Comparison of ENCODE assay signal across 8 cellular contexts in the genomic region with DNA sequence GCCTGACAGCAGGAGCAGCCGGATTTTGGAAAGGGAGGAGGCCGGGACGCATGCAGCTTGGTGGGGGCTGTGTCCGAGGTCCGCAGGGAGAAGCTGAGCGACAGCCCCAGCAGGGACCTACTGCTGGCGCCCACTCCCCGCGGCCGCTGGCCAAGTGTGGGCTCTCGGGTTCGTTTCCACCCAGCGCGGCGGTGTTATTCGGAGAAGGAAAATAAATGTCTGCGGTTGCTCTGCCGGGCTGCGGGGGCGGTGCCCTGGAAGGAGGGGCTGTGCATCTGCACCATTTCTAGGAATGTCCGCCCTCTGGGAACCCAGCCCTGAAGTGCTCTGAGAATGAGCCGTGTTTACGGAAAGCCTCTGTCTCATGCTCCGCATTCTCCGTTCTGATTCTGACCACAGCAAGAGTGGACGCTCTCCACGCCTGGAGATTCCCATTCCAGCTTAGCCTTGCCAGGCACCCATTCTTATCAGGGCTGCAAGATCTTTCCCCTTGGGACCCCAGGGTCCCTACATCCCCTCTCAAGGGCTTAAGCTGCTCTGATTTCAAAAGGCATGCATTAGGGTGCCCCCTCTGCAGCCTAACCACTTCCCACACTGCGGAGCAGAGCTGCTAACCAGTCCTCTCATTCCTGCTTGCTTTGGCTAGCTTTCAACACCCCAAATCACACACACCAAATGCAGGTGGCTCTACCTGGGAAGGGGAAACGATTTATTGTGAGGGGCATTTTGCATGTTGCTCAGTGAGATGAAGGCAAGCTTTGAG.
A peak's percentile ranks its signal among the peaks of the same experiment; 100 is the strongest.
DNase-seq lines count a peak whose midpoint lies in the region; ATAC-seq, FAIRE-seq and TF ChIP-seq lines count a peak whose summit lies in the region.

No MANE protein-coding gene starts in this region.

- no peaks in the 10 kb centered on the region for H3K27me3 ChIP-seq in H1 (replicated peaks in 1 of 4; ENCODE audit: control insufficient read depth in 3 of 4, extremely low read depth in 1 of 4, insufficient read depth in 3 of 4, low read length in 3 of 4)

- no peak overlapping the region for H4K8ac ChIP-seq in H1 (ENCODE audit: extremely low read depth, insufficient read depth, low read length)

- H3K4ac ChIP-seq in H1 (replicated peaks; ENCODE audit: insufficient read length, low read depth, low read length), result no peak overlapping the region

- WGBS in H1 (ENCODE audit: extremely low coverage in 1 of 2, insufficient coverage in 1 of 2, insufficient read length in 1 of 2, insufficient replicate concordance in 2 of 2, low coverage in 1 of 2, low lambda C conversion rate in 2 of 2, missing lambda C conversion rate in 1 of 2), 2 experiments, result 5% methylated on average over 27 of the region's 29 CpGs; no CpG with 5 or more reads in 1 of the 2 experiments
- 2 to 3% methylated on average over 13 to 29 of the region's 29 CpGs for WGBS in lower leg skin, 2 donors

- no peak overlapping the region for H2AK5ac ChIP-seq in H1 (ENCODE audit: low read depth, low read length)

- in situ Hi-C loops in KBM-7 (cut with MboI; ENCODE audit: low pct_unique_long_range_greater_than_20kb, low sequenced_read_pairs), result no loop called here

- H3K9me3 ChIP-seq in H1 (ENCODE audit: insufficient read depth in 2 of 2, low read depth in 1 of 2, low read length in 1 of 2), result no peaks in the 10 kb centered on the region

- no peaks in the 10 kb centered on the region for H3K36me3 ChIP-seq in H1 (ENCODE audit: control insufficient read depth in 2 of 4, insufficient read depth in 4 of 4, low read length in 3 of 4)

- H3K79me2 ChIP-seq in H1 (ENCODE audit: control insufficient read depth in 1 of 2, insufficient read depth in 2 of 2, low read length in 2 of 2), result no peaks in the 10 kb centered on the region

- TF ChIP-seq RAD21 in H1 (IDR thresholded peaks at IDR 0.05 in 1 of 2, conservative IDR thresholded peaks at IDR 0.05 in 1 of 2; ENCODE audit: low read depth in 2 of 2, low read length in 2 of 2), result peak; percentile 5 to 8; a peak in 1 of 4 replicates

- CTCF ChIA-PET in H1 (lab: Charles Lee; ENCODE audit: partially characterized antibody), result interaction anchor here (0.8 to 1.7 kb wide), 4 partner anchors 15 to 514 kb away, joined by 3 to 5 read pairs (median 3); no protein-coding TSS in a partner anchor

- TF ChIP-seq EP300 in H1 (IDR thresholded peaks at IDR 0.05; ENCODE audit: borderline replicate concordance in 1 of 2, low read depth in 2 of 2, low read length in 2 of 2), result no peak

- no peak overlapping the region for H3K27ac ChIP-seq in H1 (ENCODE audit: low read depth, low read length)

- H3K9ac ChIP-seq in H1 (replicated peaks in 1 of 4; ENCODE audit: extremely low read depth in 1 of 4, low read depth in 3 of 4, low read length in 3 of 4), result peak overlapping the region in 3 of 4 experiments; percentile 14 to 47 (median 38); a peak in 3 of 7 replicates

- H3K4me3 ChIP-seq in H1 (ENCODE audit: extremely low read depth in 1 of 4, insufficient read depth in 2 of 4, low read depth in 3 of 4, low read length in 4 of 4) (peak overlapping the region; percentile 40 to 68 (median 58)), lower leg skin (ENCODE audit: low read depth, poor library complexity, severe bottlenecking) (no peak overlapping the region)

- H4K5ac ChIP-seq in H1 (ENCODE audit: insufficient read length, low read depth, low read length), result no peak overlapping the region

- H3K23ac ChIP-seq in H1 (ENCODE audit: insufficient read length), result no peak overlapping the region

- H3K4me1 ChIP-seq in H1 (replicated peaks in 1 of 4; ENCODE audit: control insufficient read depth in 3 of 4, insufficient read depth in 4 of 4, low read length in 3 of 4), result peaks cover 2 to 5% (median 4%) of the 10 kb centered on the region in 4 experiments; a peak in 5 of 7 replicates

- TF ChIP-seq CTCF in H1 (IDR thresholded peaks at IDR 0.05; ENCODE audit: control extremely low read depth in 1 of 3, insufficient read depth in 1 of 3, low read depth in 1 of 3, low read length in 3 of 3) (no peak), lower leg skin (IDR thresholded peaks at IDR 0.05) (no peak)

- intact Hi-C loops in lower leg skin (cut with DNase I; ENCODE audit: low total_unique reads), result no loop called here

- no peak for TF ChIP-seq POLR2A in H1 (IDR thresholded peaks at IDR 0.05; ENCODE audit: control extremely low read depth in 1 of 2, low read depth in 2 of 2, low read length in 2 of 2)
- no peak for TF ChIP-seq POLR2A in lower leg skin (IDR thresholded peaks at IDR 0.05)

- H4K91ac ChIP-seq in H1 (replicated peaks; ENCODE audit: insufficient read length, low read length), result no peak overlapping the region

- peak overlapping the region; percentile 69 to 88 for H3K4me2 ChIP-seq in H1 (ENCODE audit: insufficient read depth in 1 of 2, low read depth in 2 of 2, low read length in 2 of 2)

- peak overlapping the region; percentile 66; the same call in 1 of the 2 replicates for H2BK20ac ChIP-seq in H1 (ENCODE audit: low read length)

- no peak for ATAC-seq in HG03139 (IDR thresholded peaks at IDR 0.05; ENCODE audit: unreplicated experiment)

- no peaks in the 10 kb centered on the region for H3K79me1 ChIP-seq in H1 (ENCODE audit: low read depth, low read length)

- POLR2A ChIA-PET in H1 (lab: Charles Lee; ENCODE audit: partially characterized antibody), result no interaction called here

- H3K56ac ChIP-seq in H1 (replicated peaks; ENCODE audit: insufficient read length, low read depth, low read length), result no peak overlapping the region

- no peak overlapping the region for H2BK120ac ChIP-seq in H1 (replicated peaks; ENCODE audit: low read depth, low read length)

- DNase-seq in AG08396 (ENCODE audit: low spot score), result peak; percentile 87
- peak; percentile 16 for DNase-seq in KBM-7
- peak; percentile 19 to 70 for DNase-seq in H1 (ENCODE audit: low read depth in 1 of 2, low spot score in 2 of 2)
- peak; percentile 66 to 91 for DNase-seq in lower leg skin (ENCODE audit: low spot score in 2 of 2)
- DNase-seq in superior temporal gyrus (ENCODE audit: extremely low spot score), result peak; percentile 51
- DNase-seq in T-helper 9 cell, result no peak
- no peak for DNase-seq in NCI-H1048 (lab: John Stamatoyannopoulos, UW)

- peak; percentile 28 for FAIRE-seq in H1 (lab: Jason Lieb, UNC)

- H3K23me2 ChIP-seq in H1 (ENCODE audit: low read depth, low read length), result peaks cover 5% of the 10 kb centered on the region; the same call in 1 of the 2 replicates

- H4K20me1 ChIP-seq in H1 (replicated peaks in 1 of 2; ENCODE audit: control insufficient read depth in 1 of 2, insufficient read depth in 2 of 2, low read length in 2 of 2), result no peaks in the 10 kb centered on the region

- no peak overlapping the region for H3K14ac ChIP-seq in H1 (ENCODE audit: insufficient read length)

- H2BK5ac ChIP-seq in H1 (ENCODE audit: low read depth, low read length), result peak overlapping the region; percentile 60; the same call in 1 of the 2 replicates

- peak overlapping the region; percentile 75; the same call in 1 of the 2 replicates for H2BK12ac ChIP-seq in H1 (ENCODE audit: low read depth, low read length)

- H3K18ac ChIP-seq in H1 (ENCODE audit: extremely low read depth, low read length), result peak overlapping the region; percentile 82; the same call in 1 of the 2 replicates

- H2BK15ac ChIP-seq in H1 (ENCODE audit: low read length), result 0 out of 2 replicates have a peak overlapping the region, but pooled peaks have one; percentile 82

- peak overlapping the region; percentile 89 for H2AFZ ChIP-seq in H1 (ENCODE audit: low read length)

TF ChIP-seq in H1, 55 proteins besides CTCF, POLR2A, EP300 and RAD21:
- TF ChIP-seq ASH2L (IDR thresholded peaks at IDR 0.05; ENCODE audit: low read length) (peak; percentile 56), BRCA1 (IDR thresholded peaks at IDR 0.05; ENCODE audit: low read depth, low read length) (no peak), KDM4A (IDR thresholded peaks at IDR 0.05; ENCODE audit: low read depth, low read length, severe bottlenecking) (peak; percentile 91), TEAD4 (IDR thresholded peaks at IDR 0.05; ENCODE audit: low read depth, low read length) (0 out of 2 replicates have a peak, but pooled peaks have one; percentile 31), RBBP5 (IDR thresholded peaks at IDR 0.05; ENCODE audit: borderline replicate concordance, low read depth, low read length) (0 out of 2 replicates have a peak, but pooled peaks have one; percentile 52), SAP30 (IDR thresholded peaks at IDR 0.05; ENCODE audit: insufficient read depth, insufficient replicate concordance, low read length) (no peak), EZH2 (IDR thresholded peaks at IDR 0.05; ENCODE audit: low read depth, low read length, severe bottlenecking) (peak; percentile 20), YY1 (IDR thresholded peaks at IDR 0.05; ENCODE audit: low read depth, low read length) (peak; percentile 56; the same call in 1 of the 2 replicates), HDAC2 (IDR thresholded peaks at IDR 0.05; ENCODE audit: borderline replicate concordance in 1 of 2, low read depth in 2 of 2, low read length in 2 of 2) (0 out of 4 replicates have a peak, but pooled peaks of 1 of the 2 experiments have one; percentile 4), EGR1 (IDR thresholded peaks at IDR 0.05; ENCODE audit: borderline replicate concordance, low read depth, low read length) (peak; percentile 93)
- TF ChIP-seq, protein P1, sequence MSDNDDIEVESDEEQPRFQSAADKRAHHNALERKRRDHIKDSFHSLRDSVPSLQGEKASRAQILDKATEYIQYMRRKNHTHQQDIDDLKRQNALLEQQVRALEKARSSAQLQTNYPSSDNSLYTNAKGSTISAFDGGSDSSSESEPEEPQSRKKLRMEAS (IDR thresholded peaks at IDR 0.05), result 0 out of 2 replicates have a peak, but pooled peaks have one; percentile 33
- TF ChIP-seq, protein P2, sequence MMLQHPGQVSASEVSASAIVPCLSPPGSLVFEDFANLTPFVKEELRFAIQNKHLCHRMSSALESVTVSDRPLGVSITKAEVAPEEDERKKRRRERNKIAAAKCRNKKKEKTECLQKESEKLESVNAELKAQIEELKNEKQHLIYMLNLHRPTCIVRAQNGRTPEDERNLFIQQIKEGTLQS (IDR thresholded peaks at IDR 0.05; ENCODE audit: insufficient read depth, low read depth, low read length), result no peak

Comparison
In these comparisons a context has a peak if more than half of its experiments do, and no peak if none do; other contexts are left out.
1. DNase-seq: peak in AG08396 (single experiment), KBM-7 (single experiment), H1 (2 of 2), lower leg skin (2 of 2) and superior temporal gyrus (single experiment); none in T-helper 9 cell (single experiment) and NCI-H1048 (single experiment).